1 cellular context compared by ENCODE assay signal in the genomic region with DNA sequence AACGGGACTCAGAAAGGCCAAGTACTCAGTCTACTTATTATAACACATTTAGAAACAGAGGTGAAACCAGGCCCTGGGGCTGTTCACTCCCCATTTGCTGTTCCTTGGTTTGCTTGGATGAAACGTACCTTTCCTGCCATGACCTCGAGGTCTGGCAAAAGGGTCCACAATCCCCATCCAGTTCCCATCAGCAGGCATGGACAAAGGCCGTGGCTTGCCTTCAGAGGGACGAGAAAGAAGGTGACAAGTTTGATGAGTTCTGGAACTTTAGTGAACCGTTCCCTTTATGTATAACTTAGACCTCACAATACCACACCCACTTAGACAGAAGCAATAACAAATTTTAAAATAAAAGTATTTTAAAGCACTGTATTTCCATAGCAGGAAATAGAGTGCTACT.
TF ChIP-seq lines count a peak whose summit lies in the region.

No MANE protein-coding gene starts in this region.

TF ChIP-seq in endothelial cell of umbilical vein, 7 proteins besides CTCF, POLR2A, EP300 and RAD21 (continued from another document):
- no peak for TF ChIP-seq EZH2 (IDR thresholded peaks at IDR 0.05; ENCODE audit: borderline replicate concordance, low read depth, low read length, severe bottlenecking)
